In genomic region chr1:1544544-1544943, GRCh38 we compare ENCODE assay signal across 1 cellular context.
TF ChIP-seq lines count a peak whose summit lies in the region.

No MANE protein-coding gene starts in this region.

TF ChIP-seq in H1, 55 proteins besides CTCF, POLR2A, EP300 and RAD21:
- TF ChIP-seq TAF7 (optimal IDR thresholded peaks at IDR 0.05; ENCODE audit: borderline replicate concordance, low read depth, low read length) (no peak), KDM1A (IDR thresholded peaks at IDR 0.05; ENCODE audit: borderline replicate concordance, low read length) (no peak), CREB1 (IDR thresholded peaks at IDR 0.05) (no peak)
